In genomic region chr14:101417434-101417833, GRCh38 we compare ENCODE assay signal across 9 cellular contexts.
"Had no signal": no experiment of that assay in that cellular context is flagged by ENCODE, and none has a peak within 500 bp of the region (broad histone marks: within the 10 kb centered on the region; RNA-seq: fewer than 3 reads in every experiment).

No MANE protein-coding gene starts in this region.

- H3K27ac ChIP-seq: GM23248 had no signal

- H3K9me3 ChIP-seq: HAP-1 had no signal

- DNase-seq: GM23248, GOT3, H7, H9, HCEC 1CT, HFFc6 had no signal

- H3K36me3 ChIP-seq: HAP-1 had no signal

- H3K4me3 ChIP-seq: GM23248, GM23338, HAP-1 had no signal

- H3K4me1 ChIP-seq: HAP-1 had no signal

- H3K4me2 ChIP-seq: GM23338 had no signal

- ATAC-seq: GM23338, HCT116 had no signal

- H2AFZ ChIP-seq: GM23248, GM23338 had no signal

- H3K9ac ChIP-seq: GM23248 had no signal
